Comparison of ENCODE assay signal across 25 cellular contexts in the genomic region with DNA sequence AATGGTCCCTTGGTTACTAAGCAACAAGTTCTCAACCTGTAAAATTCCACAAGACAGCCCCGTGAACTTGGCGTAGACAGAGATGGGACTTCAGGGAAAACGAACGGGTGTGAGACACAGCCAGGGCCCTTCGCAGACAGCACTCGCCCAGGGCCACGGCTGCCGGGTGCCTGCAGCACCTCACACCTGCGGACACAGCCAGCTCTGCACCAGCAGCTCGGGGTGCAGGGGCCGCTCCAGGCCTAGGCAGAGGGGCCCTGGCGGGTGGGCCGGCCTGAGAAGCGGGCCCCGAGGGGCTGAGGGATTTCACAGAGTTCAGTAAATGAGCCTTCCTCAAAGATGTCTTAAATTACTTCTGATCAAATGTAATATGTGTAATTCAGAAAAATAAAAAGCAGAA.
"Had no signal": no experiment of that assay in that cellular context is flagged by ENCODE, and none has a peak within 500 bp of the region (broad histone marks: within the 10 kb centered on the region; RNA-seq: fewer than 3 reads in every experiment).

No MANE protein-coding gene starts in this region.

- DNase-seq: natural killer cell; retina; right lobe of liver; sigmoid colon; small intestine; stimulated activated CD4-positive, alpha-beta T cell treated with anti-CD3 and anti-CD28 coated beads, Interleukin-15, amount 100 ng/mL, for 24 hours; stimulated activated CD4-positive, alpha-beta T cell treated with anti-CD3 and anti-CD28 coated beads, Interleukin-2, amount 100 ng/mL, for 24 hours; stimulated activated CD4-positive, alpha-beta T cell treated with anti-CD3 and anti-CD28 coated beads, Interleukin-2, amount 100 ng/mL, for 48 hours; stimulated activated CD4-positive, alpha-beta T cell treated with anti-CD3 and anti-CD28 coated beads, Interleukin-4, amount 100 ng/mL, for 24 hours; stimulated activated naive B cell treated with anti-CD40 and anti-IgM and Interleukin-4, amounts not matched to agents 10 μg/mL and 1 μg/mL and 100 μg/mL, for 72 hours; stimulated activated naive CD4-positive, alpha-beta T cell treated with Interleukin-2 at 50 U/mL for 16 hours; stomach; thyroid gland; trophoblast cell; upper lobe of left lung had no signal

- ATAC-seq: natural killer cell; pancreas; right cardiac atrium; right lobe of liver; stimulated activated effector memory CD8-positive, alpha-beta T cell treated with anti-CD3 and anti-CD28 coated beads, Interleukin-12 subunit alpha, Interleukin-12 subunit beta, amount 100 ng/mL, for 72 hours; stimulated activated naive B cell treated with anti-CD40 and anti-IgM and Interleukin-4, amounts not matched to agents 10 μg/mL and 1 μg/mL and 100 μg/mL, for 72 hours had no signal

- H3K9me3 ChIP-seq: neutrophil, pancreas, prostate gland, right lobe of liver, sigmoid colon, stomach, thoracic aorta, thyroid gland, tibial nerve, upper lobe of left lung, vagina had no signal

- H3K27ac ChIP-seq: neural progenitor cell, neutrophil, pancreas, prostate gland, right lobe of liver, sigmoid colon, stomach, thoracic aorta, thyroid gland, tibial nerve, upper lobe of left lung, vagina had no signal

- H3K36me3 ChIP-seq: neural progenitor cell had no signal

- FAIRE-seq: pancreas, small intestine, urothelium cell line had no signal

- H3K4me1 ChIP-seq: neural progenitor cell, pancreas, prostate gland, right lobe of liver, sigmoid colon, stomach, thyroid gland, tibial nerve, vagina had no signal

- H3K9ac ChIP-seq: neural progenitor cell had no signal

- H3K4me3 ChIP-seq: neural progenitor cell, pancreas, prostate gland, right lobe of liver, sigmoid colon, stomach, thoracic aorta, thyroid gland, tibial nerve, upper lobe of left lung, vagina had no signal
